Comparison of ENCODE assay signal across 1 cellular context in the genomic region with DNA sequence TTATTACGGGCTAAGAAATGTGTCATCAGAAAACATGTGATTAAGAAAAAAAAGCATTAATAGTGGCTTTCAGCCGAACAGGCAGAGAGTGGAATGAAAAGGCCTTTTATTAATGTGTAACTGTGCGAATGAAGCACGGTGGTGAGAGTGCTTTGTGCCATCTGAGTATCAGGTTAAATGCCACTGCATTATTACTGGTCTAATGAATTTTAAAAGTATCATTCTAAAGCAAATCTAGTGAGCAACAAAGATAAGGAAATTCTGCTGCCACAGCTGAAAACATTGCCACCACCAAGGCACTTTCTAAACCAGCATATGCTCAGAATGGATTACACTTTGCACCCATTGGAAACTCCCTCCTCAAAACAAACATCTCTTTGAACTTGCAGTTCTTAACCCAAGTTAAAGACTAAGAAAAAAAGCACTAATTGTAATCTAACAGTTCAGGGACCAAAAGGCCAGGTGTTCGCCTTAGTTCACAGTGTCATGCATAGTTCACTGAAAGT.
TF ChIP-seq lines count a peak whose summit lies in the region.

No MANE protein-coding gene starts in this region.

TF ChIP-seq in IMR-90, 13 proteins besides CTCF, POLR2A, EP300 and RAD21 (continued from another document):
- TF ChIP-seq RFX5 (IDR thresholded peaks at IDR 0.05; ENCODE audit: low read depth, low read length) (no peak), MAZ (IDR thresholded peaks at IDR 0.05; ENCODE audit: borderline replicate concordance, low read depth, low read length) (no peak), CEBPB (IDR thresholded peaks at IDR 0.05; ENCODE audit: low read depth, low read length) (no peak), SMC3 (IDR thresholded peaks at IDR 0.05; ENCODE audit: low read depth, low read length) (no peak), BHLHE40 (IDR thresholded peaks at IDR 0.05; ENCODE audit: low read depth, low read length) (no peak), NFE2L2 (IDR thresholded peaks at IDR 0.05; ENCODE audit: low read depth, low read length) (no peak)
TF ChIP-seq in IMR-90: peak in this region for 0.
